ENCODE assay signal across 2 cellular contexts in genomic region chr3:4309476-4310121, GRCh38.
TF ChIP-seq lines count a peak whose summit lies in the region.

No MANE protein-coding gene starts in this region.

TF ChIP-seq in GM23338, 12 proteins besides CTCF, POLR2A, EP300 and RAD21:
- TF ChIP-seq REST (IDR thresholded peaks at IDR 0.05; ENCODE audit: unreplicated experiment) = no peak
- no peak for TF ChIP-seq CREB1 (CRISPR knock-in tag; IDR thresholded peaks at IDR 0.05; ENCODE audit: low read depth)
- no peak for TF ChIP-seq EZH2phosphoT487 (IDR thresholded peaks at IDR 0.05; ENCODE audit: unreplicated experiment)
- TF ChIP-seq NANOG (IDR thresholded peaks at IDR 0.05; ENCODE audit: borderline replicate concordance) = no peak
- TF ChIP-seq STAT1 (IDR thresholded peaks at IDR 0.05; ENCODE audit: unreplicated experiment) = no peak
- TF ChIP-seq ZNF114 (CRISPR knock-in tag; IDR thresholded peaks at IDR 0.05) = no peak
- no peak for TF ChIP-seq ETS1 (IDR thresholded peaks at IDR 0.05)
- TF ChIP-seq ZNF462 (CRISPR knock-in tag; IDR thresholded peaks at IDR 0.05) = no peak
- TF ChIP-seq JUNB (IDR thresholded peaks at IDR 0.05; ENCODE audit: unreplicated experiment) = no peak
- TF ChIP-seq ZNF331 (CRISPR knock-in tag; IDR thresholded peaks at IDR 0.05; ENCODE audit: low read depth) = no peak
- TF ChIP-seq EZH2 (IDR thresholded peaks at IDR 0.05; ENCODE audit: low read depth, unreplicated experiment) = no peak
- TF ChIP-seq POLR2AphosphoS5 (IDR thresholded peaks at IDR 0.05; ENCODE audit: low read depth) = no peak

TF ChIP-seq in H1, 55 proteins besides CTCF, POLR2A, EP300 and RAD21:
- TF ChIP-seq SIX5 (IDR thresholded peaks at IDR 0.05; ENCODE audit: low read depth, low read length) (no peak), TEAD4 (IDR thresholded peaks at IDR 0.05; ENCODE audit: low read depth, low read length) (no peak), CTBP2 (IDR thresholded peaks at IDR 0.05; ENCODE audit: borderline replicate concordance, insufficient read depth, insufficient read length, low read length) (no peak), RNF2 (IDR thresholded peaks at IDR 0.05; ENCODE audit: borderline replicate concordance, low read depth, low read length, missing control alignments, poor library complexity, severe bottlenecking) (no peak), NRF1 (IDR thresholded peaks at IDR 0.05; ENCODE audit: low read depth, low read length) (no peak), KDM1A (IDR thresholded peaks at IDR 0.05; ENCODE audit: borderline replicate concordance, low read length) (no peak), POLR2AphosphoS5 (IDR thresholded peaks at IDR 0.05; ENCODE audit: low read depth, low read length) (no peak), SRF (IDR thresholded peaks at IDR 0.05; ENCODE audit: low read depth, low read length) (no peak), JUN (IDR thresholded peaks at IDR 0.05; ENCODE audit: low read depth, low read length) (no peak), MAFK (IDR thresholded peaks at IDR 0.05; ENCODE audit: low read depth, low read length) (no peak), BCL11A (IDR thresholded peaks at IDR 0.05; ENCODE audit: low read depth in 2 of 2, low read length in 2 of 2) (no peak), TBP (IDR thresholded peaks at IDR 0.05; ENCODE audit: low read depth, low read length) (no peak), CBX5 (IDR thresholded peaks at IDR 0.05; ENCODE audit: low read depth, low read length) (no peak), E2F6 (IDR thresholded peaks at IDR 0.05) (no peak)
